18 cellular contexts compared by ENCODE assay signal in the genomic region with DNA sequence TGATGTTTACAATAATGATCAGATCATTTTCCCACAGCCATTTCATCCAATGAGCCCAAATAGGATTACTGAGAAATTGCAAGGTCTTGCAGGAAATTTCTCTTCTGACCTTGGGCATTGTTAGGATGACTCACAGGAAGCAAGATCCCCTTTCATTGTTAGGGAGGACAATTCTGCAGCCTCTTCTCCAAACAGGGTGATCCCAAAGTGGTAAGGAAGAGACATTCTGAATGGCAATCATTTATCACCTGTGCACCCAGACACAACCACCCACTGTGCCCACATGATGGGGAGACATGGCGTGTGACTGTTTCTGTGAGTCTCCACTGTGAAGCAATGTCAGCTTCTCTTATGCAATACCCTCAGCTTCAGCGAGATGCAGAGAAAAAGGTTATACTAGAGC.
A peak's percentile ranks its signal among the peaks of the same experiment; 100 is the strongest.
DNase-seq lines count a peak whose midpoint lies in the region; ATAC-seq and TF ChIP-seq lines count a peak whose summit lies in the region.
"Had no signal": no experiment of that assay in that cellular context is flagged by ENCODE, and none has a peak within 500 bp of the region (broad histone marks: within the 10 kb centered on the region; RNA-seq: fewer than 3 reads in every experiment).

No MANE protein-coding gene starts in this region.

- peaks cover 12% of the 10 kb centered on the region for H3K4me1 Mint-ChIP-seq in endodermal cell
- H3K4me1 Mint-ChIP-seq in activated T-helper 1 cell treated with anti-CD3 and anti-CD28 coated beads, Interleukin-12 subunit alpha, Interleukin-12 subunit beta, Interleukin-2, Interleukin-4 antibody, amounts not matched to agents 30 ng/mL and 10 ng/mL and 1 ng/mL, durations not matched to agents 14 hours and 24 hours and 36 hours (ENCODE audit: low read depth) = no peaks in the 10 kb centered on the region
- no peaks in the 10 kb centered on the region for H3K4me1 Mint-ChIP-seq in stimulated activated memory B cell treated with anti-CD40 and anti-IgM and Interleukin-4, amounts not matched to agents 10 μg/mL and 1 μg/mL and 100 μg/mL, for 72 hours
- H3K4me1 Mint-ChIP-seq: T-helper 17 cell had no signal

- no peak for ATAC-seq in stimulated activated memory B cell treated with anti-CD40 and anti-IgM and Interleukin-4, amounts not matched to agents 10 μg/mL and 1 μg/mL and 100 μg/mL, for 72 hours
- ATAC-seq: activated CD4-positive, CD25-positive, alpha-beta regulatory T cell treated with anti-CD3 and anti-CD28 coated beads, Interleukin-2, amount 50 U/mL, for 24 hours; left colon; T-helper 17 cell had no signal

- no peak overlapping the region for H3K27ac ChIP-seq in endodermal cell (ENCODE audit: low read depth, low read length)
- H3K27ac ChIP-seq: upper lobe of left lung had no signal

- WGBS in endodermal cell (ENCODE audit: insufficient coverage in 1 of 2, insufficient read length in 1 of 2), 2 experiments = 50 to 65% methylated on average over 2 of the region's 2 CpGs

- no peak overlapping the region for H3K9ac ChIP-seq in endodermal cell (ENCODE audit: extremely low read depth, low read length, poor library complexity, severe bottlenecking)
- H3K9ac ChIP-seq: parathyroid adenoma had no signal

- intact Hi-C loops in activated T-helper 1 cell treated with anti-CD3 and anti-CD28 coated beads, Interleukin-12 subunit alpha, Interleukin-12 subunit beta, Interleukin-2, Interleukin-4 antibody, amounts not matched to agents 30 ng/mL and 10 ng/mL and 1 ng/mL, durations not matched to agents 14 hours and 24 hours and 36 hours (cut with micrococcal nuclease) = no loop called here

- no peak overlapping the region for H3K27ac Mint-ChIP-seq in endodermal cell
- H3K27ac Mint-ChIP-seq in activated T-helper 1 cell treated with anti-CD3 and anti-CD28 coated beads, Interleukin-12 subunit alpha, Interleukin-12 subunit beta, Interleukin-2, Interleukin-4 antibody, amounts not matched to agents 30 ng/mL and 10 ng/mL and 1 ng/mL, durations not matched to agents 14 hours and 24 hours and 36 hours = no peak overlapping the region
- no peak overlapping the region for H3K27ac Mint-ChIP-seq in stimulated activated memory B cell treated with anti-CD40 and anti-IgM and Interleukin-4, amounts not matched to agents 10 μg/mL and 1 μg/mL and 100 μg/mL, for 72 hours
- H3K27ac Mint-ChIP-seq: T-helper 17 cell had no signal

- H3K4me1 ChIP-seq in endodermal cell (ENCODE audit: control insufficient read depth, insufficient read depth, low read length) = peaks cover 4% of the 10 kb centered on the region
- H3K4me1 ChIP-seq: parathyroid adenoma, upper lobe of left lung had no signal

- no peak for TF ChIP-seq CTCF in endodermal cell (conservative IDR thresholded peaks at IDR 0.05)

- no peaks in the 10 kb centered on the region for H3K36me3 ChIP-seq in endodermal cell (ENCODE audit: control insufficient read depth, insufficient read depth, low read length)
- H3K36me3 ChIP-seq: upper lobe of left lung had no signal

- H3K4me3 ChIP-seq in endodermal cell (ENCODE audit: low read length) (no peak overlapping the region), skeletal muscle cell (ENCODE audit: low read depth, low read length) (no peak overlapping the region)
- H3K4me3 ChIP-seq: smooth muscle cell, upper lobe of left lung had no signal

- H3K9me3 ChIP-seq in endodermal cell (ENCODE audit: control insufficient read depth, low read length) = no peaks in the 10 kb centered on the region
- H3K9me3 ChIP-seq: upper lobe of left lung had no signal

- H3K9me3 Mint-ChIP-seq in endodermal cell = no peaks in the 10 kb centered on the region
- no peaks in the 10 kb centered on the region for H3K9me3 Mint-ChIP-seq in activated T-helper 1 cell treated with anti-CD3 and anti-CD28 coated beads, Interleukin-12 subunit alpha, Interleukin-12 subunit beta, Interleukin-2, Interleukin-4 antibody, amounts not matched to agents 30 ng/mL and 10 ng/mL and 1 ng/mL, durations not matched to agents 14 hours and 24 hours and 36 hours
- peaks cover 4% of the 10 kb centered on the region for H3K9me3 Mint-ChIP-seq in stimulated activated memory B cell treated with anti-CD40 and anti-IgM and Interleukin-4, amounts not matched to agents 10 μg/mL and 1 μg/mL and 100 μg/mL, for 72 hours

- peak; percentile 16 for DNase-seq in NCI-H345 (lab: John Stamatoyannopoulos, UW)
- DNase-seq in NCI-H345 treated with DMSO at 0.1 percent for 48 hours (lab: John Stamatoyannopoulos, UW; ENCODE audit: unreplicated experiment) = no peak
- DNase-seq in NOMO-1 treated with DMSO at 0.1 percent for 48 hours (lab: John Stamatoyannopoulos, UW; ENCODE audit: unreplicated experiment) = peak; percentile 39
- DNase-seq in endodermal cell = peak; percentile 67
- peak; percentile 71 for DNase-seq in skeletal muscle cell (ENCODE audit: low read depth)
- DNase-seq in activated T-helper 1 cell treated with anti-CD3 and anti-CD28 coated beads, Interleukin-12 subunit alpha, Interleukin-12 subunit beta, Interleukin-2, Interleukin-4 antibody, amounts not matched to agents 30 ng/mL and 10 ng/mL and 1 ng/mL, durations not matched to agents 14 hours and 24 hours and 36 hours (ENCODE audit: low spot score) = no peak
- no peak for DNase-seq in hippocampal formation (lab: John Stamatoyannopoulos, UW)
- DNase-seq: 8988T, dermis blood vessel endothelial cell, KBM-7, left colon, NCI-H774, T-helper 17 cell, upper lobe of left lung had no signal

- H3K36me3 Mint-ChIP-seq in endodermal cell (ENCODE audit: low read depth) = no peaks in the 10 kb centered on the region
- no peaks in the 10 kb centered on the region for H3K36me3 Mint-ChIP-seq in activated T-helper 1 cell treated with anti-CD3 and anti-CD28 coated beads, Interleukin-12 subunit alpha, Interleukin-12 subunit beta, Interleukin-2, Interleukin-4 antibody, amounts not matched to agents 30 ng/mL and 10 ng/mL and 1 ng/mL, durations not matched to agents 14 hours and 24 hours and 36 hours (ENCODE audit: low read depth)
- H3K36me3 Mint-ChIP-seq in stimulated activated memory B cell treated with anti-CD40 and anti-IgM and Interleukin-4, amounts not matched to agents 10 μg/mL and 1 μg/mL and 100 μg/mL, for 72 hours = no peaks in the 10 kb centered on the region

- H3K27me3 Mint-ChIP-seq in endodermal cell (ENCODE audit: insufficient read depth) = peaks cover under 1% of the 10 kb centered on the region
- no peaks in the 10 kb centered on the region for H3K27me3 Mint-ChIP-seq in activated T-helper 1 cell treated with anti-CD3 and anti-CD28 coated beads, Interleukin-12 subunit alpha, Interleukin-12 subunit beta, Interleukin-2, Interleukin-4 antibody, amounts not matched to agents 30 ng/mL and 10 ng/mL and 1 ng/mL, durations not matched to agents 14 hours and 24 hours and 36 hours (ENCODE audit: insufficient read depth)
- peaks cover 25% of the 10 kb centered on the region for H3K27me3 Mint-ChIP-seq in stimulated activated memory B cell treated with anti-CD40 and anti-IgM and Interleukin-4, amounts not matched to agents 10 μg/mL and 1 μg/mL and 100 μg/mL, for 72 hours

- H3K4me3 Mint-ChIP-seq in endodermal cell = no peak overlapping the region
- H3K4me3 Mint-ChIP-seq in activated T-helper 1 cell treated with anti-CD3 and anti-CD28 coated beads, Interleukin-12 subunit alpha, Interleukin-12 subunit beta, Interleukin-2, Interleukin-4 antibody, amounts not matched to agents 30 ng/mL and 10 ng/mL and 1 ng/mL, durations not matched to agents 14 hours and 24 hours and 36 hours = no peak overlapping the region
- no peak overlapping the region for H3K4me3 Mint-ChIP-seq in stimulated activated memory B cell treated with anti-CD40 and anti-IgM and Interleukin-4, amounts not matched to agents 10 μg/mL and 1 μg/mL and 100 μg/mL, for 72 hours
- H3K4me3 Mint-ChIP-seq: T-helper 17 cell had no signal

- no peaks in the 10 kb centered on the region for H3K27me3 ChIP-seq in endodermal cell (ENCODE audit: control insufficient read depth, insufficient read depth, low read length, poor library complexity, severe bottlenecking)
- H3K27me3 ChIP-seq: upper lobe of left lung had no signal

Comparison
In these comparisons a context has a peak if more than half of its experiments do, and no peak if none do; other contexts are left out.
1. DNase-seq: peak in NCI-H345 (single experiment), NOMO-1 treated with DMSO at 0.1 percent for 48 hours (single experiment), endodermal cell (single experiment) and skeletal muscle cell (single experiment); none in NCI-H345 treated with DMSO at 0.1 percent for 48 hours (single experiment), activated T-helper 1 cell treated with anti-CD3 and anti-CD28 coated beads, Interleukin-12 subunit alpha, Interleukin-12 subunit beta, Interleukin-2, Interleukin-4 antibody, amounts not matched to agents 30 ng/mL and 10 ng/mL and 1 ng/mL, durations not matched to agents 14 hours and 24 hours and 36 hours (single experiment) and hippocampal formation (0 of 2).